In the genomic region with DNA sequence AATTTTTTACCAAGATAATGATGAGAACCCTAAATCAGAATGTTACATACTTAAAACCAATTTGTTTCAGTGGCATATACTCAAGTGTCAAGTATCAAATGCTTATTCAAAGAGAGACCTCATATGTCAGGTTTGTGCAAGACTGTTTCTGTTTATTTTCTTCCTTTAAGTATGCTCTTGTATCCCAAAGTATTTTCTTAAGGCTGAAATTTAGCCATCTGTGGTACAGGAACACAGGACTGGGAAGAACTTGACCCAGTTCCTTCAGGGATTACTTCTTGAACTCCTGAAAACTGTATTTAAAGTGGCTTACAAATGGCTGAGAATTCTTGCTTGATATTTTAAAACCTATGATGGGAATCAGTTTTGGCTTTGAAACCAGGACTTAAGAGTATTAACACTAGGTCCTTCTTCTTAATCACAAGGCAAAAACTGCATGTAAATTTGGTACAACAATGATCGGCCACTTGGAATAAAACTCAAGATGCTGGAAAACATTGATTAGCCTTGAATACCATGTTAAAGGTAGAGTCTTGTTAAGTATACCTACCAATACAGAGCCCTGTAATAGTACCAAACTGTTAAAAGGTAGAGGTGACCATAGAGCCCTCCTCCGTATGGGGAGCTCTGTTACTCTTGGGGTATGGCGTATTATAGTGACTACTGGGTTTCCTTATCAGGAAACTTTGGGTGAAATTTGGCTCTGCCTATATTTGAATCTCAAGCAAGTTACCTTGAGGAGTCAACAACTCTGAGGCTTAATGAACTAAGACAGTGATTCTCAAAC, we compare ENCODE assay signal across 22 cellular contexts.
DNase-seq lines count a peak whose midpoint lies in the region; FAIRE-seq and TF ChIP-seq lines count a peak whose summit lies in the region.
"Had no signal": no experiment of that assay in that cellular context is flagged by ENCODE, and none has a peak within 500 bp of the region (broad histone marks: within the 10 kb centered on the region; RNA-seq: fewer than 3 reads in every experiment).

No MANE protein-coding gene starts in this region.

- no peaks in the 10 kb centered on the region for H3K9me3 ChIP-seq in osteoblast (ENCODE audit: low read depth, low read length)
- H3K9me3 ChIP-seq: HAP-1, SJCRH30 had no signal

- no peaks in the 10 kb centered on the region for H3K27me3 Mint-ChIP-seq in activated CD4-positive, alpha-beta T cell treated with anti-CD3 and anti-CD28 coated beads, Interleukin-2, amount 10 ng/mL, durations not matched to agents 24 days and 14 days
- H3K27me3 Mint-ChIP-seq: IgD-negative memory B cell had no signal

- H3K4me3 Mint-ChIP-seq in activated CD4-positive, alpha-beta T cell treated with anti-CD3 and anti-CD28 coated beads, Interleukin-2, amount 10 ng/mL, durations not matched to agents 24 days and 14 days, result no peak overlapping the region
- H3K4me3 Mint-ChIP-seq: IgD-negative memory B cell had no signal

- no peak overlapping the region for H2AFZ ChIP-seq in osteoblast (ENCODE audit: low read length)

- H3K4me1 ChIP-seq in osteoblast (ENCODE audit: insufficient read depth, low read length), result no peaks in the 10 kb centered on the region
- H3K4me1 ChIP-seq: HAP-1 had no signal

- no peaks in the 10 kb centered on the region for H3K9me3 Mint-ChIP-seq in activated CD4-positive, alpha-beta T cell treated with anti-CD3 and anti-CD28 coated beads, Interleukin-2, amount 10 ng/mL, durations not matched to agents 24 days and 14 days
- H3K9me3 Mint-ChIP-seq: IgD-negative memory B cell had no signal

- intact Hi-C loops in activated CD4-positive, alpha-beta T cell treated with anti-CD3 and anti-CD28 coated beads, Interleukin-2, amount 10 ng/mL, durations not matched to agents 24 days and 14 days (cut with micrococcal nuclease), result no loop called here

- no peaks in the 10 kb centered on the region for H3K27me3 ChIP-seq in osteoblast (ENCODE audit: insufficient read depth, low read length)
- H3K27me3 ChIP-seq: SJCRH30 had no signal

- H3K79me2 ChIP-seq in osteoblast (ENCODE audit: insufficient read depth, low read length), result no peaks in the 10 kb centered on the region

- no peak overlapping the region for H3K4me3 ChIP-seq in osteoblast (ENCODE audit: insufficient read depth, low read length)
- H3K4me3 ChIP-seq: HAP-1, SJCRH30 had no signal

- no peak overlapping the region for H3K27ac Mint-ChIP-seq in activated CD4-positive, alpha-beta T cell treated with anti-CD3 and anti-CD28 coated beads, Interleukin-2, amount 10 ng/mL, durations not matched to agents 24 days and 14 days
- H3K27ac Mint-ChIP-seq: IgD-negative memory B cell had no signal

- peak; percentile 21 for DNase-seq in activated CD4-positive, alpha-beta T cell treated with anti-CD3 and anti-CD28 coated beads, Interleukin-2, amount 10 ng/mL, durations not matched to agents 24 days and 14 days
- no peak for DNase-seq in activated CD4-positive, alpha-beta T cell treated with anti-CD3 and anti-CD28 coated beads, Interleukin-2, amount 50 U/mL, for 1 hour
- DNase-seq in fibroblast of gingiva (ENCODE audit: low read depth) (peak; percentile 33), osteoblast (ENCODE audit: insufficient read length, low spot score, missing footprints) (peak; percentile 9), GM19239 (ENCODE audit: insufficient read length, low spot score) (no peak), SK-N-DZ (ENCODE audit: low spot score) (no peak), GM03348 (ENCODE audit: low spot score) (no peak)
- DNase-seq: 8988T, Calu3, GOT3, MM.1S, NCI-H1694, NCI-H2081, NCI-H2171 treated with DMSO at 0.1 percent for 48 hours, NCI-H446, NCI-H524 treated with DMSO at 0.1 percent for 48 hours, NCI-H774, SJCRH30 had no signal

- no peak overlapping the region for H3K4me2 ChIP-seq in osteoblast (ENCODE audit: insufficient read depth, low read length)
- H3K4me2 ChIP-seq: KMS-11 had no signal

- H3K4me1 Mint-ChIP-seq in activated CD4-positive, alpha-beta T cell treated with anti-CD3 and anti-CD28 coated beads, Interleukin-2, amount 10 ng/mL, durations not matched to agents 24 days and 14 days, result no peaks in the 10 kb centered on the region
- H3K4me1 Mint-ChIP-seq: IgD-negative memory B cell had no signal

- no peaks in the 10 kb centered on the region for H3K36me3 Mint-ChIP-seq in activated CD4-positive, alpha-beta T cell treated with anti-CD3 and anti-CD28 coated beads, Interleukin-2, amount 10 ng/mL, durations not matched to agents 24 days and 14 days (ENCODE audit: low read depth)
- H3K36me3 Mint-ChIP-seq: IgD-negative memory B cell had no signal

- no peak for FAIRE-seq in GM19239 (lab: Jason Lieb, UNC)
- FAIRE-seq: GM18507 had no signal

- no peaks in the 10 kb centered on the region for H4K20me1 ChIP-seq in osteoblast (ENCODE audit: insufficient read depth, low read length)

- TF ChIP-seq CTCF in osteoblast (IDR thresholded peaks at IDR 0.05; ENCODE audit: extremely low read depth, low read depth, low read length), result no peak

- no peaks in the 10 kb centered on the region for H3K36me3 ChIP-seq in osteoblast (ENCODE audit: insufficient read depth, low read length)
- H3K36me3 ChIP-seq: HAP-1 had no signal

- H3K27ac ChIP-seq in osteoblast (ENCODE audit: low read depth, low read length), result no peak overlapping the region
- H3K27ac ChIP-seq: KMS-11, SJCRH30 had no signal

Comparison
In these comparisons a context has a peak if more than half of its experiments do, and no peak if none do; other contexts are left out.
1. DNase-seq: peak in activated CD4-positive, alpha-beta T cell treated with anti-CD3 and anti-CD28 coated beads, Interleukin-2, amount 10 ng/mL, durations not matched to agents 24 days and 14 days (single experiment), fibroblast of gingiva (single experiment) and osteoblast (single experiment); none in activated CD4-positive, alpha-beta T cell treated with anti-CD3 and anti-CD28 coated beads, Interleukin-2, amount 50 U/mL, for 1 hour (single experiment), GM19239 (single experiment), SK-N-DZ (single experiment) and GM03348 (single experiment).